In the genomic region with DNA sequence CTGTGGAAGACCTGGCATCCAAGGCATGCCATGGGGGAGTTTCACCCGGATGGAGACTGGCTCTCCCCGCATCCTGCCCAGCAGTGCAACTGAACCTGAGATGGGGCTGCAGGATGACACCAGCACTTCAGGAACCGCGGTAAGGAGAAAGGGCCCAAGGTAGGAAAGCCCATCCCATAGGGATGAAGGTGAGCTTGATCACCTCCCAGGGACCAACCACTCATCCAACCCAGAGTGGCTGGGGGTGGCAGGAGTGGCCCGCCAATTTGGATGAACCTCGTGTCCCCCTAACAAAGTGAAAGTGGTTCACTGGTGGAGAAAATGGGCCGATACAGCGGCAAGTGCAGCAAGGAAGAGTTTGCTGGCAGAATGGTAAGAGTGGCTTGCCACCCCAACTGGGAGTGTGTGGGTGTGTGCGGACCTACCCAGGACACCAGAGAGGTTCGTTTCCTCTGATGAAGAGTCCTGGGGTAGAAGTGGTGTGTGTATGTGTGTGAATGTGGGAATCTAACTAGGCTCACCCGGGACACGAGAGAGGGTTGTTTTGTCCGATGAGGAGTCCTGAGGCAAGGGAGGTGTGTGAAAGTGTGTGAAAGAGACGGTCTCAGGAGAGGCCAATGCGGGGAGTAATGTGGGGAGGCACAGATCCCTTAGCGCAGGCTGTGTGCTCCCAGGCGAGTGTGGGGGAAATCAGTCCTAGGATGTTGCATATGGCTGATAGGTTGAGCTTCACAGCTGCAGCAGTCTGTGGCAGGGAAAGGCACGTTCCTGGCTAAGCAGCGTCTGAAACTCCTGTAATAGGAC, we compare ENCODE assay signal across 7 cellular contexts. TPM values are rescaled to one million over a fixed set of nuclear protein-coding genes. Genes with fewer than 3 reads are reported as not detected.
DNase-seq lines count a peak whose midpoint lies in the region; ATAC-seq, FAIRE-seq and TF ChIP-seq lines count a peak whose summit lies in the region.

No MANE protein-coding gene starts in this region.

- peak overlapping the region; percentile 24 for H3K9ac ChIP-seq in HUES6 (ENCODE audit: low read length)
- H3K9ac ChIP-seq in iPS-15b (ENCODE audit: low read depth, low read length), result no peak overlapping the region

- H3K27me3 ChIP-seq in HUES6 (ENCODE audit: control insufficient read depth, insufficient read depth, low read length), result peaks cover 28% of the 10 kb centered on the region
- peaks cover 16% of the 10 kb centered on the region for H3K27me3 ChIP-seq in iPS-15b (ENCODE audit: control insufficient read depth, insufficient read depth, low read length)
- H3K27me3 ChIP-seq in spleen (replicated peaks in 1 of 7), result no peaks in the 10 kb centered on the region

- H3K9me3 ChIP-seq in HUES6 (ENCODE audit: control insufficient read depth, insufficient read depth, low read depth, low read length), result no peaks in the 10 kb centered on the region
- H3K9me3 ChIP-seq in iPS-15b (ENCODE audit: control insufficient read depth, insufficient read depth, low read length), result no peaks in the 10 kb centered on the region
- H3K9me3 ChIP-seq in spleen, result no peaks in the 10 kb centered on the region

- no peaks in the 10 kb centered on the region for H3K9me3 Mint-ChIP-seq in activated T-cell treated with anti-CD3 and anti-CD28 coated beads, Interleukin-2, amount 50 U/mL, for 4 hours

- WGBS in spleen, 5 donors, result 39 to 65% (median 48%) methylated on average over 19 of the region's 19 CpGs

- H3K27ac ChIP-seq in HUES6 (ENCODE audit: low read depth, low read length), result no peak overlapping the region
- H3K27ac ChIP-seq in spleen, result peak overlapping the region in 7 of 8 donors; percentile 59 to 83 (median 76)

- H3K4me1 ChIP-seq in HUES6 (ENCODE audit: control insufficient read depth, insufficient read depth, low read length) (peaks cover 37% of the 10 kb centered on the region), iPS-15b (ENCODE audit: control insufficient read depth, insufficient read depth, low read length) (peaks cover 35% of the 10 kb centered on the region), spleen (peaks cover 14 to 50% (median 39%) of the 10 kb centered on the region in 6 donors)

- no peak for DNase-seq in activated T-cell treated with anti-CD3 and anti-CD28 coated beads, Interleukin-2, amount 50 U/mL, for 4 hours
- DNase-seq in spleen, result peak; percentile 75
- DNase-seq in GM19239 (ENCODE audit: insufficient read length, low spot score), result no peak

- no peak for TF ChIP-seq CTCF in spleen (IDR thresholded peaks at IDR 0.05 in 8 of 11, conservative IDR thresholded peaks at IDR 0.05 in 3 of 11)

- TF ChIP-seq POLR2A in spleen (IDR thresholded peaks at IDR 0.05), result no peak

- H3K4me3 ChIP-seq in HUES6 (ENCODE audit: low read depth, low read length) (peak overlapping the region; percentile 47), iPS-15b (ENCODE audit: low read depth, low read length) (peak overlapping the region; percentile 62), spleen (peak overlapping the region; percentile 9 to 63 (median 34))

- H3K4me1 Mint-ChIP-seq in activated T-cell treated with anti-CD3 and anti-CD28 coated beads, Interleukin-2, amount 50 U/mL, for 4 hours (ENCODE audit: low read depth), result peaks cover 38% of the 10 kb centered on the region

- H3K4me3 Mint-ChIP-seq in activated T-cell treated with anti-CD3 and anti-CD28 coated beads, Interleukin-2, amount 50 U/mL, for 4 hours, result peak overlapping the region; percentile 79

- no peaks in the 10 kb centered on the region for H3K36me3 ChIP-seq in HUES6 (ENCODE audit: control insufficient read depth, insufficient read depth, low read length)
- no peaks in the 10 kb centered on the region for H3K36me3 ChIP-seq in iPS-15b (ENCODE audit: control insufficient read depth, insufficient read depth, low read length)
- H3K36me3 ChIP-seq in spleen, result peaks cover 0 to 6% (median 0%) of the 10 kb centered on the region in 6 donors

- H3K36me3 Mint-ChIP-seq in activated T-cell treated with anti-CD3 and anti-CD28 coated beads, Interleukin-2, amount 50 U/mL, for 4 hours (ENCODE audit: insufficient read depth), result peaks cover 5% of the 10 kb centered on the region

- H3K27me3 Mint-ChIP-seq in activated T-cell treated with anti-CD3 and anti-CD28 coated beads, Interleukin-2, amount 50 U/mL, for 4 hours (ENCODE audit: low read depth), result no peaks in the 10 kb centered on the region

- FAIRE-seq in GM19239 (lab: Jason Lieb, UNC), result no peak

- ATAC-seq in activated T-cell treated with anti-CD3 and anti-CD28 coated beads, Interleukin-2, amount 50 U/mL, for 4 hours, result no peak
- ATAC-seq in GM18907 (IDR thresholded peaks at IDR 0.05; ENCODE audit: unreplicated experiment), result no peak
- ATAC-seq in HG03139 (IDR thresholded peaks at IDR 0.05; ENCODE audit: unreplicated experiment), result no peak

- intact Hi-C loops in spleen (cut with DNase I; ENCODE audit: low total_unique reads), result no loop called here

RNA-seq across cellular contexts. Expression of gene ACSM1, which starts 22.6 kb away (rescaled TPM):
- total RNA-seq in activated T-cell treated with anti-CD3 and anti-CD28 coated beads, Interleukin-2, amount 50 U/mL, for 4 hours, result not detected
- total RNA-seq in spleen, result under 1 TPM in 3 of 7 donors, not detected in 4; 0.25 to 0.72 (median 0.44) TPM
- polyA plus RNA-seq in spleen, result under 1 TPM; 0.26 to 0.47 (median 0.37) TPM
